8 cellular contexts compared by ENCODE assay signal in genomic region chr16:4350787-4351659, GRCh38. TPM values are rescaled to one million over a fixed set of nuclear protein-coding genes. Genes with fewer than 3 reads are reported as not detected.
A peak's percentile ranks its signal among the peaks of the same experiment; 100 is the strongest.
DNase-seq lines count a peak whose midpoint lies in the region; ATAC-seq and TF ChIP-seq lines count a peak whose summit lies in the region.

Gene PAM16 (minus strand): TSS chr16:4351321. CDS start chr16:4351234, 87 bp downstream.

- H3K4me2 ChIP-seq in PC-9, result peak within 1 kb of the TSS; percentile 75

- H2AFZ ChIP-seq in PC-9, result peak within 1 kb of the TSS; percentile 82

- POLR2A ChIA-PET in PC-9 (lab: Charles Lee; ENCODE audit: unreplicated experiment), result interaction anchor here (0.5 to 0.6 kb wide), 3 partner anchors 60 to 1331 kb away, joined by 3 to 4 read pairs (median 3); partner anchors contain the start of gene TNFRSF12A

- CTCF ChIA-PET in PC-9 (lab: Charles Lee), result interaction anchor here (0.5 to 2.4 kb wide), 4 partner anchors 52 to 1265 kb away, joined by 3 to 18 read pairs (median 4); no protein-coding TSS in a partner anchor

- DNase-seq in DMS53 (lab: John Stamatoyannopoulos, UW) (peak; percentile 96), KG1 (lab: John Stamatoyannopoulos, UW) (peak; percentile 96), PC-9 (peak; percentile 84 to 99)
- peak; percentile 98 for DNase-seq in activated T-cell treated with anti-CD3 and anti-CD28 coated beads, Interleukin-2, amount 50 U/mL, for 1 hour
- peak; percentile 99 for DNase-seq in stimulated activated CD8-positive, alpha-beta memory T cell treated with anti-CD3 and anti-CD28 coated beads, Interleukin-7, amount 100 ng/mL, for 24 hours (ENCODE audit: low read depth)

- intact Hi-C loops in PC-9 (cut with micrococcal nuclease; ENCODE audit: unreplicated experiment), result no loop called here

- H3K9ac ChIP-seq in muscle layer of colon (ENCODE audit: low read length), result peak within 1 kb of the TSS; percentile 6

- no peaks in the 10 kb centered on the region for H3K27me3 ChIP-seq in PC-9 (ENCODE audit: insufficient read depth, low read depth)
- no peaks in the 10 kb centered on the region for H3K27me3 ChIP-seq in muscle layer of colon (ENCODE audit: control insufficient read depth in 1 of 2, insufficient read depth in 2 of 2, low read length in 2 of 2)

- H3K36me3 ChIP-seq in PC-9 (ENCODE audit: low read depth) (no peaks in the 10 kb centered on the region), muscle layer of colon (ENCODE audit: insufficient read depth, low read length) (no peaks in the 10 kb centered on the region)

- H3K27ac ChIP-seq in PC-9 (peak within 1 kb of the TSS; percentile 69), muscle layer of colon (ENCODE audit: low read depth, low read length) (peak within 1 kb of the TSS; percentile 63)

- peaks cover 38% of the 10 kb centered on the region for H4K20me1 ChIP-seq in PC-9 (ENCODE audit: insufficient read depth)

- H3K4me3 ChIP-seq in PC-9, result peak within 1 kb of the TSS; percentile 89
- peak within 1 kb of the TSS; percentile 79 to 87 for H3K4me3 ChIP-seq in muscle layer of colon (ENCODE audit: low read depth in 1 of 2, low read length in 2 of 2)

- peaks cover 31% of the 10 kb centered on the region; the same call in 1 of the 2 replicates for H3F3A ChIP-seq in PC-9 (ENCODE audit: insufficient read depth, low read depth)

- H3K9me2 ChIP-seq in PC-9 (ENCODE audit: insufficient read depth), result no peaks in the 10 kb centered on the region

- H3K79me2 ChIP-seq in PC-9 (ENCODE audit: low read depth), result peaks cover 49% of the 10 kb centered on the region

- H3K4me1 ChIP-seq in PC-9 (replicated peaks; ENCODE audit: insufficient read depth) (peaks cover 32% of the 10 kb centered on the region), muscle layer of colon (ENCODE audit: insufficient read depth, low read length) (no peaks in the 10 kb centered on the region)

- TSS peak; percentile 48 for BruUV-seq in PC-9 (replicated peaks; lab: Mats Ljungman, UMichigan)

- H3K9me3 ChIP-seq in PC-9 (ENCODE audit: insufficient read depth, low read depth) (no peaks in the 10 kb centered on the region), muscle layer of colon (ENCODE audit: low read length) (no peaks in the 10 kb centered on the region)

- no peak for TF ChIP-seq CTCF in PC-9 (conservative IDR thresholded peaks at IDR 0.05)

- peak; percentile 81 for ATAC-seq in GM21723 (IDR thresholded peaks at IDR 0.05; ENCODE audit: unreplicated experiment)
- peak; percentile 94 for ATAC-seq in esophagus mucosa

RNA-seq across cellular contexts. Expression of gene PAM16, which starts in this region (rescaled TPM):
- total RNA-seq in PC-9 (2021) (95.9 and 110 TPM in 2 replicates), esophagus mucosa (34.3 TPM)

Comparison
In these comparisons a context has a peak if more than half of its experiments do, and no peak if none do; other contexts are left out.
1. Peak in every context shown above with its lines: DNase-seq, ATAC-seq, H3K4me3 ChIP-seq and H3K27ac ChIP-seq.